In the genomic region with DNA sequence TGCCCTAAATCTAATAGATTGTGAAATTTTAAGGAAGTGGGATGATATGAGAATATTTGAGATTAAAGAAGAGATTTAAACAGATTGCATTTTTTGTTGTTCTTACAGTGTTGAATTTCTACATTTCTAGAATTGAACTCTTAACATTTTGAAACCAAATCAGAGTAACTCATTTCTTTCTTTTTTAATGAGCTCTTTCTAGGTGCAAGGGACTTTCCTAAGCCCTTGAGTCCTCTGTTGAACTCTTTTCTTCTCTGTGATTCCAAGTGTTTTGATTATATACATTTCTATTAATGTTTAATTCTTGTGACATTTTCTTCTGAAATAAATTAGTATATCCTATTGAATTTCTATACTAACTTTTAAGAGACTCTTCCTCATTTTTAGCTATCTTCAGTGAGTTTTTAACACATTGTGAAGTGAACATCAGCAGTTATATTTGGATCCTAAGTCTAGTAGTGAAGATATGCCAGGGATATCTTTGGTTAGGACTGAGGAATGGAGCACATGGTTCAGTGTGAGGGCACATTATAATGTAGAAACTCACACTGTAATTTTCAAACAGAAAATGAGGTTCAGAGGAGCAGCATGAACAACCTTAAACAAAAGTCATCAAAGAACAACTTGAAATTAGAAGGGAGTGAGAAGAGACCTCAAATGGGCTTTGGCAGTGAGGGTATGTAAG, we compare ENCODE assay signal across 29 cellular contexts.
"Had no signal": no experiment of that assay in that cellular context is flagged by ENCODE, and none has a peak within 500 bp of the region (broad histone marks: within the 10 kb centered on the region; RNA-seq: fewer than 3 reads in every experiment).

No MANE protein-coding gene starts in this region.

- H3K27me3 Mint-ChIP-seq: naive thymus-derived CD8-positive, alpha-beta T cell; type B pancreatic cell had no signal

- H3K27ac Mint-ChIP-seq: endodermal cell; immature natural killer cell; mesothelial cell of epicardium; nephron progenitor cell; stimulated activated effector memory CD8-positive, alpha-beta T cell treated with anti-CD3 and anti-CD28 coated beads, Interleukin-12 subunit alpha, Interleukin-12 subunit beta, amount 100 ng/mL, for 72 hours; type B pancreatic cell had no signal

- H3K27ac ChIP-seq: epithelial cell of prostate, foreskin keratinocyte, gastroesophageal sphincter, heart left ventricle, prostate gland, right atrium auricular region, testis, tibial artery had no signal

- H3K36me3 Mint-ChIP-seq: stimulated activated effector memory CD8-positive, alpha-beta T cell treated with anti-CD3 and anti-CD28 coated beads, Interleukin-12 subunit alpha, Interleukin-12 subunit beta, amount 100 ng/mL, for 72 hours; type B pancreatic cell had no signal

- H3K36me3 ChIP-seq: prostate gland, right atrium auricular region had no signal

- H3K4me1 ChIP-seq: foreskin keratinocyte, gastroesophageal sphincter, prostate gland, right atrium auricular region, testis, tibial artery had no signal

- H3K4me3 ChIP-seq: gastroesophageal sphincter, heart left ventricle, lung, mucosa of descending colon, prostate gland, right atrium auricular region, testis, tibial artery had no signal

- ATAC-seq: esophagus mucosa; foreskin keratinocyte; gastroesophageal sphincter; mucosa of descending colon; naive thymus-derived CD8-positive, alpha-beta T cell; sciatic nerve; stimulated activated effector memory CD8-positive, alpha-beta T cell treated with anti-CD3 and anti-CD28 coated beads, Interleukin-12 subunit alpha, Interleukin-12 subunit beta, amount 100 ng/mL, for 72 hours; stimulated activated naive CD8-positive, alpha-beta T cell treated with anti-CD3 and anti-CD28 coated beads, Interleukin-15, Interleukin-2, amounts not matched to agents 100 U/mL and 50 U/mL, for 24 hours had no signal

- H3K4me3 Mint-ChIP-seq: endodermal cell; immature natural killer cell; mesothelial cell of epicardium; naive thymus-derived CD8-positive, alpha-beta T cell; nephron progenitor cell; stimulated activated effector memory CD8-positive, alpha-beta T cell treated with anti-CD3 and anti-CD28 coated beads, Interleukin-12 subunit alpha, Interleukin-12 subunit beta, amount 100 ng/mL, for 72 hours; type B pancreatic cell had no signal

- H3K9me3 ChIP-seq: gastroesophageal sphincter, heart left ventricle, mucosa of descending colon, prostate gland, right atrium auricular region, testis, tibial artery had no signal

- DNase-seq: effector CD8-positive, alpha-beta T cell; endodermal cell; foreskin keratinocyte; heart left ventricle; hippocampal formation; immature natural killer cell; islet precursor cell; kidney glomerular epithelial cell; mesenchymal stem cell; mucosa of descending colon; naive thymus-derived CD8-positive, alpha-beta T cell; nephron progenitor cell; nucleus accumbens; stimulated activated CD4-positive, alpha-beta T cell treated with anti-CD3 and anti-CD28 coated beads, Interleukin-2, amount 100 ng/mL, for 24 hours; stimulated activated CD4-positive, alpha-beta T cell treated with anti-CD3 and anti-CD28 coated beads, Interleukin-4, amount 100 ng/mL, for 24 hours; stimulated activated naive CD8-positive, alpha-beta T cell treated with anti-CD3 and anti-CD28 coated beads, Interleukin-15, Interleukin-2, amounts not matched to agents 100 U/mL and 50 U/mL, for 24 hours; substantia nigra; testis; tibial artery had no signal

- H3K4me1 Mint-ChIP-seq: endodermal cell; immature natural killer cell; mesothelial cell of epicardium; nephron progenitor cell; stimulated activated effector memory CD8-positive, alpha-beta T cell treated with anti-CD3 and anti-CD28 coated beads, Interleukin-12 subunit alpha, Interleukin-12 subunit beta, amount 100 ng/mL, for 72 hours had no signal

- H3K9me3 Mint-ChIP-seq: endodermal cell; immature natural killer cell; mesothelial cell of epicardium; naive thymus-derived CD8-positive, alpha-beta T cell; nephron progenitor cell; stimulated activated effector memory CD8-positive, alpha-beta T cell treated with anti-CD3 and anti-CD28 coated beads, Interleukin-12 subunit alpha, Interleukin-12 subunit beta, amount 100 ng/mL, for 72 hours; type B pancreatic cell had no signal

- H3K27me3 ChIP-seq: foreskin keratinocyte, gastroesophageal sphincter, heart left ventricle, right atrium auricular region, testis, tibial artery had no signal
